In genomic region chr11:87037450-87038234, GRCh38 we compare ENCODE assay signal across 8 cellular contexts.
DNase-seq lines count a peak whose midpoint lies in the region; ATAC-seq lines count a peak whose summit lies in the region.

Gene TMEM135 (plus strand): TSS chr11:87037934. CDS start chr11:87038046, 112 bp downstream.

- peaks cover 0 to 33% (median 0%) of the 10 kb centered on the region in 11 experiments; a peak in 6 of 22 replicates for H4K20me1 ChIP-seq in BLaER1 treated with 17β-estradiol and CSF1 and Interleukin-3, amounts not matched to agents 10 nM and 100 nM

- H3K9me3 ChIP-seq in BLaER1 treated with 17β-estradiol and CSF1 and Interleukin-3, amounts not matched to agents 10 nM and 100 nM (replicated peaks in 1 of 11): peaks cover 0 to 18% (median 10%) of the 10 kb centered on the region in 11 experiments; a peak in 17 of 22 replicates

- peak within 1 kb of the TSS; percentile 76 to 91 (median 84) for H3K4me3 ChIP-seq in BLaER1 treated with 17β-estradiol and CSF1 and Interleukin-3, amounts not matched to agents 10 nM and 100 nM

- peak within 1 kb of the TSS; percentile 82 to 92 (median 86) for H3K27ac ChIP-seq in BLaER1 treated with 17β-estradiol and CSF1 and Interleukin-3, amounts not matched to agents 10 nM and 100 nM
- H3K27ac ChIP-seq in cingulate gyrus (ENCODE audit: low read depth, low read length) (peak within 1 kb of the TSS; percentile 85), layer of hippocampus (ENCODE audit: low read depth, low read length) (peak within 1 kb of the TSS; percentile 80)

- H3K4me1 ChIP-seq in BLaER1 treated with 17β-estradiol and CSF1 and Interleukin-3, amounts not matched to agents 10 nM and 100 nM: peaks cover 23 to 39% (median 33%) of the 10 kb centered on the region in 10 experiments

- DNase-seq in NCI-H526 (lab: John Stamatoyannopoulos, UW): peak; percentile 88 to 98
- DNase-seq in activated CD4-positive, alpha-beta T cell treated with anti-CD3 and anti-CD28 coated beads for 48 hours: peak; percentile 97
- DNase-seq in stimulated activated CD4-positive, alpha-beta T cell treated with anti-CD3 and anti-CD28 coated beads, Interleukin-1b, Interleukin-23, amount 100 ng/mL, for 24 hours (ENCODE audit: low read depth in 4 of 4, low spot score in 1 of 4): peak; percentile 80 to 92 (median 88)

- H3K4me2 ChIP-seq in BLaER1 treated with 17β-estradiol and CSF1 and Interleukin-3, amounts not matched to agents 10 nM and 100 nM: peak within 1 kb of the TSS; percentile 85 to 98 (median 94)

- peak within 1 kb of the TSS; percentile 83 to 92 (median 88) for H3K9ac ChIP-seq in BLaER1 treated with 17β-estradiol and CSF1 and Interleukin-3, amounts not matched to agents 10 nM and 100 nM

- ATAC-seq in GM19328 (IDR thresholded peaks at IDR 0.05; ENCODE audit: unreplicated experiment): peak; percentile 99
- ATAC-seq in HG03469 (IDR thresholded peaks at IDR 0.05; ENCODE audit: unreplicated experiment): peak; percentile 98

- H3K36me3 ChIP-seq in BLaER1 treated with 17β-estradiol and CSF1 and Interleukin-3, amounts not matched to agents 10 nM and 100 nM: peaks cover 4 to 24% (median 19%) of the 10 kb centered on the region in 11 experiments; a peak in 21 of 22 replicates

- H3K27me3 ChIP-seq in BLaER1 treated with 17β-estradiol and CSF1 and Interleukin-3, amounts not matched to agents 10 nM and 100 nM: no peaks in the 10 kb centered on the region
- no peaks in the 10 kb centered on the region for H3K27me3 ChIP-seq in layer of hippocampus (ENCODE audit: control insufficient read depth, insufficient read depth, low read length)

Comparison
In these comparisons a context has a peak if more than half of its experiments do, and no peak if none do; other contexts are left out.
1. Peak in every context shown above with its lines: DNase-seq, ATAC-seq, H3K4me3 ChIP-seq and H3K27ac ChIP-seq.